Comparison of ENCODE assay signal across 8 cellular contexts in the genomic region with DNA sequence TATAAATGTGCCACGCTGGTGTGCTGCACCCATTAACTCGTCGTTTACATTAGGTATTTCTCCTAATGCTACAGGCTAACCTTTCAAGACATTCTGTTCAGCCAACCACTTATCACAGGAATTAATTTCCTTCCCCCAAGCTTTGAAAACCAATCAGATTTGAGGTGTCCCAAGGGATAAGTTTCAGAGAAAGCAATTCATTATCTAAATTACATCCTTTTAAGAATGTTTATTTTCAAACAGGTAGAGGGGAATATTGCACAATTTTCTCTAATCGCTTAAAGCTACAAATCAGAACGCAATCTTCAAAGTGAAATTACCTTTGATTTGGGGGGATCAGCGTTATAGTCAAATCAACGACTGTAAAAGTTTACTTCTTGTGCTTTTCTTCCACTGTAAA. TPM values are rescaled to one million over a fixed set of nuclear protein-coding genes. Genes with fewer than 3 reads are reported as not detected.
DNase-seq lines count a peak whose midpoint lies in the region; ATAC-seq and TF ChIP-seq lines count a peak whose summit lies in the region.

No MANE protein-coding gene starts in this region.

- TF ChIP-seq CTCF in AG09309 (IDR thresholded peaks at IDR 0.05; ENCODE audit: control insufficient read depth, insufficient read depth, low read depth, low read length, missing control alignments) (no peak), HFFc6 (IDR thresholded peaks at IDR 0.05) (no peak)

- no peaks in the 10 kb centered on the region for H3K9me3 ChIP-seq in iPS-18a (ENCODE audit: control insufficient read depth, low read depth, low read length)
- H3K9me3 ChIP-seq in subcutaneous abdominal adipose tissue (ENCODE audit: control insufficient read depth in 5 of 5, low read length in 5 of 5), result no peaks in the 10 kb centered on the region

- CTCF ChIA-PET in activated CD4-positive, alpha-beta memory T cell treated with anti-CD3 and anti-CD28 coated beads, Interleukin-2, amount 10 ng/mL, durations not matched to agents 7 days and 5 days (lab: Charles Lee), result interaction anchor here (1.5 to 3.2 kb wide), 3 partner anchors 14 to 199 kb away, joined by 3 to 17 read pairs (median 4); a partner anchor contains a TSS

- no peaks in the 10 kb centered on the region for H3K9me3 Mint-ChIP-seq in HFFc6
- H3K9me3 Mint-ChIP-seq in activated CD4-positive, alpha-beta memory T cell treated with anti-CD3 and anti-CD28 coated beads, Interleukin-2, amount 10 ng/mL, durations not matched to agents 7 days and 5 days, result no peaks in the 10 kb centered on the region

- peak overlapping the region; percentile 95 for H3K4me3 Mint-ChIP-seq in HFFc6
- peak overlapping the region; percentile 84 for H3K4me3 Mint-ChIP-seq in activated CD4-positive, alpha-beta memory T cell treated with anti-CD3 and anti-CD28 coated beads, Interleukin-2, amount 10 ng/mL, durations not matched to agents 7 days and 5 days

- peaks cover 2% of the 10 kb centered on the region; the same call in 1 of the 2 replicates for H3K27me3 Mint-ChIP-seq in HFFc6 (ENCODE audit: insufficient read depth)
- H3K27me3 Mint-ChIP-seq in activated CD4-positive, alpha-beta memory T cell treated with anti-CD3 and anti-CD28 coated beads, Interleukin-2, amount 10 ng/mL, durations not matched to agents 7 days and 5 days, result peaks cover 23% of the 10 kb centered on the region

- no peak overlapping the region for H3K27ac ChIP-seq in iPS-18a (ENCODE audit: low read length)
- peak overlapping the region; percentile 85 for H3K27ac ChIP-seq in subcutaneous abdominal adipose tissue (ENCODE audit: low read depth, low read length)

- H3K36me3 ChIP-seq in iPS-18a (ENCODE audit: control insufficient read depth, low read depth, low read length), result no peaks in the 10 kb centered on the region
- H3K36me3 ChIP-seq in subcutaneous abdominal adipose tissue (ENCODE audit: control insufficient read depth in 5 of 5, insufficient read depth in 5 of 5, low read length in 5 of 5), result peaks cover 0 to 2% (median 0%) of the 10 kb centered on the region in 5 donors

- POLR2A ChIA-PET in activated CD4-positive, alpha-beta memory T cell treated with anti-CD3 and anti-CD28 coated beads, Interleukin-2, amount 10 ng/mL, durations not matched to agents 7 days and 5 days (lab: Charles Lee), result interaction anchor here (1.1 to 1.6 kb wide), 9 partner anchors 10 to 404 kb away, joined by 3 to 13 read pairs (median 4); a partner anchor contains a TSS

- peaks cover 33% of the 10 kb centered on the region for H3K4me1 ChIP-seq in iPS-18a (ENCODE audit: control insufficient read depth, low read depth, low read length)
- peaks cover 0 to 26% (median 18%) of the 10 kb centered on the region in 5 donors for H3K4me1 ChIP-seq in subcutaneous abdominal adipose tissue (ENCODE audit: control insufficient read depth in 5 of 5, insufficient read depth in 5 of 5, low read length in 5 of 5)

- ATAC-seq in GM19324 (IDR thresholded peaks at IDR 0.05; ENCODE audit: low FRiP score, unreplicated experiment), result no peak

- peaks cover 59% of the 10 kb centered on the region for H3K4me1 Mint-ChIP-seq in HFFc6 (ENCODE audit: low read depth)
- H3K4me1 Mint-ChIP-seq in activated CD4-positive, alpha-beta memory T cell treated with anti-CD3 and anti-CD28 coated beads, Interleukin-2, amount 10 ng/mL, durations not matched to agents 7 days and 5 days, result peaks cover 46% of the 10 kb centered on the region

- H3K27ac Mint-ChIP-seq in HFFc6, result peak overlapping the region; percentile 92
- H3K27ac Mint-ChIP-seq in activated CD4-positive, alpha-beta memory T cell treated with anti-CD3 and anti-CD28 coated beads, Interleukin-2, amount 10 ng/mL, durations not matched to agents 7 days and 5 days, result no peak overlapping the region

- peak overlapping the region; percentile 79 for H3K4me3 ChIP-seq in AG09309 (ENCODE audit: control insufficient read depth, low read depth, low read length)
- peak overlapping the region; percentile 87 for H3K4me3 ChIP-seq in iPS-18a (ENCODE audit: low read length)
- peak overlapping the region; percentile 64 to 83 (median 78) for H3K4me3 ChIP-seq in subcutaneous abdominal adipose tissue (ENCODE audit: low read depth in 1 of 5, low read length in 5 of 5)

- H3K27me3 ChIP-seq in iPS-18a (ENCODE audit: control insufficient read depth, insufficient read depth, low read length), result no peaks in the 10 kb centered on the region
- no peaks in the 10 kb centered on the region for H3K27me3 ChIP-seq in subcutaneous abdominal adipose tissue (ENCODE audit: control insufficient read depth in 5 of 5, insufficient read depth in 4 of 5, low read length in 5 of 5)

- DNase-seq in AG09309 (ENCODE audit: low read depth) (no peak), HFFc6 (peak; percentile 17), nucleus accumbens (lab: John Stamatoyannopoulos, UW) (no peak), H4 (ENCODE audit: low spot score) (no peak)
- no peak for DNase-seq in activated CD4-positive, alpha-beta memory T cell treated with anti-CD3 and anti-CD28 coated beads, Interleukin-2, amount 10 ng/mL, durations not matched to agents 7 days and 5 days

- peaks cover 7% of the 10 kb centered on the region; the same call in 1 of the 2 replicates for H3K36me3 Mint-ChIP-seq in HFFc6 (ENCODE audit: low read depth)
- peaks cover 3% of the 10 kb centered on the region for H3K36me3 Mint-ChIP-seq in activated CD4-positive, alpha-beta memory T cell treated with anti-CD3 and anti-CD28 coated beads, Interleukin-2, amount 10 ng/mL, durations not matched to agents 7 days and 5 days (ENCODE audit: low read depth)

- H3K9ac ChIP-seq in iPS-18a (ENCODE audit: low read length) (peak overlapping the region; percentile 72), subcutaneous abdominal adipose tissue (ENCODE audit: low read length in 5 of 5) (peak overlapping the region; percentile 38 to 90 (median 82))

RNA-seq across cellular contexts. Expression of a gene that starts 1.6 kb away (rescaled TPM):
- total RNA-seq in HFFc6 (2021; fragmentation: NEBNext Ultra II Directional; extraction: Animal tissue kit (Norgen Biotek cat#: 25700)), result 10 to 100 TPM; 33.8 to 41.6 (median 37.1) TPM
- 1 to 10 TPM; 7.4 to 9.6 TPM for total RNA-seq in activated CD4-positive, alpha-beta memory T cell treated with anti-CD3 and anti-CD28 coated beads, Interleukin-2, amount 10 ng/mL, durations not matched to agents 7 days and 5 days
- total RNA-seq in H4 (2014; rRNA removed; shearing (Covaris generic)), result 12.3 and 19.5 TPM in 2 replicates

RNA-seq across cellular contexts. Expression of a gene that starts 46.9 kb away (rescaled TPM):
- not detected for total RNA-seq in HFFc6 (2021; fragmentation: NEBNext Ultra II Directional; extraction: Animal tissue kit (Norgen Biotek cat#: 25700))
- not detected for total RNA-seq in activated CD4-positive, alpha-beta memory T cell treated with anti-CD3 and anti-CD28 coated beads, Interleukin-2, amount 10 ng/mL, durations not matched to agents 7 days and 5 days
- not detected in 2 replicates for total RNA-seq in H4 (2014; rRNA removed; shearing (Covaris generic))
